ENCODE assay signal across 25 cellular contexts in genomic region chr18:11997466-11997865, GRCh38. TPM values are rescaled to one million over a fixed set of nuclear protein-coding genes. Genes with fewer than 3 reads are reported as not detected.
DNase-seq lines count a peak whose midpoint lies in the region; ATAC-seq and TF ChIP-seq lines count a peak whose summit lies in the region.
"Had no signal": no experiment of that assay in that cellular context is flagged by ENCODE, and none has a peak within 500 bp of the region (broad histone marks: within the 10 kb centered on the region; RNA-seq: fewer than 3 reads in every experiment).

No MANE protein-coding gene starts in this region.

- H3F3A ChIP-seq in neural progenitor cell (ENCODE audit: low read depth) = peaks cover 4% of the 10 kb centered on the region

- peak overlapping the region; percentile 80 for H3K27ac ChIP-seq in left ventricle myocardium inferior (replicated peaks)
- peak overlapping the region; percentile 28 to 96 (median 58) for H3K27ac ChIP-seq in esophagus squamous epithelium
- H3K27ac ChIP-seq in neural progenitor cell = no peak overlapping the region
- peak overlapping the region in 3 of 4 donors; percentile 39 to 91 (median 78) for H3K27ac ChIP-seq in transverse colon
- H3K27ac ChIP-seq: upper lobe of right lung had no signal

- TF ChIP-seq CTCF in left ventricle myocardium inferior (IDR thresholded peaks at IDR 0.05; ENCODE audit: borderline replicate concordance) (no peak), esophagus squamous epithelium (IDR thresholded peaks at IDR 0.05) (no peak), neural progenitor cell (IDR thresholded peaks at IDR 0.05) (no peak), transverse colon (IDR thresholded peaks at IDR 0.05) (no peak), BE2C (IDR thresholded peaks at IDR 0.05; ENCODE audit: low read depth, low read length) (no peak)

- no peak overlapping the region for H3K4me3 Mint-ChIP-seq in neural progenitor cell
- H3K4me3 Mint-ChIP-seq in T-helper 2 cell treated with Interferon-gamma antibody and Interleukin-4, amounts not matched to agents 5 μg/mL and 100 μg/mL, for 36 hours = no peak overlapping the region
- H3K4me3 Mint-ChIP-seq: activated CD4-positive, alpha-beta T cell treated with anti-CD3 and anti-CD28 coated beads, Interleukin-2, amount 10 ng/mL, durations not matched to agents 7 days and 5 days; activated naive CD4-positive, alpha-beta T cell treated with anti-CD3 and anti-CD28 coated beads, Interleukin-2, amount 10 ng/mL, durations not matched to agents 7 days and 5 days; activated T-cell treated with anti-CD3 and anti-CD28 coated beads, Interleukin-2, amount 50 U/mL, for 4 hours; IgD-negative memory B cell had no signal

- peaks cover 55% of the 10 kb centered on the region for H3K4me1 ChIP-seq in left ventricle myocardium inferior
- H3K4me1 ChIP-seq in esophagus squamous epithelium = peaks cover 22 to 69% (median 46%) of the 10 kb centered on the region in 3 donors
- H3K4me1 ChIP-seq in neural progenitor cell = peaks cover 4% of the 10 kb centered on the region
- peaks cover 22 to 70% (median 42%) of the 10 kb centered on the region in 4 donors for H3K4me1 ChIP-seq in transverse colon
- H3K4me1 ChIP-seq in BE2C = no peaks in the 10 kb centered on the region

- H3K79me2 ChIP-seq in neural progenitor cell (ENCODE audit: low read depth) = peaks cover 40% of the 10 kb centered on the region

- H3K27ac Mint-ChIP-seq in neural progenitor cell = peak overlapping the region; percentile 16
- no peak overlapping the region for H3K27ac Mint-ChIP-seq in T-helper 2 cell treated with Interferon-gamma antibody and Interleukin-4, amounts not matched to agents 5 μg/mL and 100 μg/mL, for 36 hours
- H3K27ac Mint-ChIP-seq: activated CD4-positive, alpha-beta T cell treated with anti-CD3 and anti-CD28 coated beads, Interleukin-2, amount 10 ng/mL, durations not matched to agents 7 days and 5 days; activated naive CD4-positive, alpha-beta T cell treated with anti-CD3 and anti-CD28 coated beads, Interleukin-2, amount 10 ng/mL, durations not matched to agents 7 days and 5 days; IgD-negative memory B cell had no signal

- H3K4me2 ChIP-seq in neural progenitor cell = no peak overlapping the region

- no peaks in the 10 kb centered on the region for H3K9me3 Mint-ChIP-seq in neural progenitor cell
- no peaks in the 10 kb centered on the region for H3K9me3 Mint-ChIP-seq in T-helper 2 cell treated with Interferon-gamma antibody and Interleukin-4, amounts not matched to agents 5 μg/mL and 100 μg/mL, for 36 hours
- H3K9me3 Mint-ChIP-seq: activated CD4-positive, alpha-beta T cell treated with anti-CD3 and anti-CD28 coated beads, Interleukin-2, amount 10 ng/mL, durations not matched to agents 7 days and 5 days; activated naive CD4-positive, alpha-beta T cell treated with anti-CD3 and anti-CD28 coated beads, Interleukin-2, amount 10 ng/mL, durations not matched to agents 7 days and 5 days; activated T-cell treated with anti-CD3 and anti-CD28 coated beads, Interleukin-2, amount 50 U/mL, for 4 hours; IgD-negative memory B cell had no signal

- no peak for DNase-seq in left ventricle myocardium inferior
- no peak for DNase-seq in Right ventricle myocardium inferior (ENCODE audit: missing footprints)
- no peak for DNase-seq in esophagus squamous epithelium (lab: John Stamatoyannopoulos, UW)
- no peak for DNase-seq in neural progenitor cell (ENCODE audit: low spot score)
- no peak for DNase-seq in transverse colon
- no peak for DNase-seq in T-helper 2 cell treated with Interferon-gamma antibody and Interleukin-4, amounts not matched to agents 5 μg/mL and 100 μg/mL, for 36 hours (ENCODE audit: low spot score)
- DNase-seq in NCI-H1092 (lab: John Stamatoyannopoulos, UW) = no peak
- DNase-seq in BE2C = no peak
- DNase-seq: activated CD4-positive, alpha-beta T cell treated with anti-CD3 and anti-CD28 coated beads, Interleukin-2, amount 10 ng/mL, durations not matched to agents 7 days and 5 days; activated naive CD4-positive, alpha-beta T cell treated with anti-CD3 and anti-CD28 coated beads, Interleukin-2, amount 10 ng/mL, durations not matched to agents 7 days and 5 days; activated T-cell treated with anti-CD3 and anti-CD28 coated beads, Interleukin-2, amount 50 U/mL, for 4 hours; amniotic stem cell; COR-L47; H7; kidney glomerular epithelial cell; mesendoderm; NCI-H1436; NCI-H2081 treated with DMSO at 0.1 percent for 48 hours; NCI-H446; occipital lobe; stimulated activated CD4-positive, alpha-beta T cell treated with anti-CD3 and anti-CD28 coated beads, Interleukin-4, amount 100 ng/mL, for 1 hour; SW 1271; upper lobe of right lung had no signal

- in situ Hi-C loops in transverse colon (cut with MboI; ENCODE audit: low pct_ligation_motif_present in 1 of 4, low pct_unique_long_range_greater_than_20kb in 1 of 4, low sequenced_read_pairs in 3 of 4) = loop anchor here in 2 of 4 donors (10.0 kb wide), 1 partner anchor 53 kb away; no protein-coding TSS in a partner anchor

- peaks cover 7% of the 10 kb centered on the region for H3K36me3 Mint-ChIP-seq in neural progenitor cell
- H3K36me3 Mint-ChIP-seq in T-helper 2 cell treated with Interferon-gamma antibody and Interleukin-4, amounts not matched to agents 5 μg/mL and 100 μg/mL, for 36 hours (ENCODE audit: low read depth) = peaks cover 2% of the 10 kb centered on the region

- H3K9me3 ChIP-seq in left ventricle myocardium inferior (replicated peaks) = no peaks in the 10 kb centered on the region
- no peaks in the 10 kb centered on the region for H3K9me3 ChIP-seq in esophagus squamous epithelium
- H3K9me3 ChIP-seq in neural progenitor cell (ENCODE audit: low read depth) = no peaks in the 10 kb centered on the region
- H3K9me3 ChIP-seq in transverse colon = no peaks in the 10 kb centered on the region
- no peaks in the 10 kb centered on the region for H3K9me3 ChIP-seq in BE2C
- H3K9me3 ChIP-seq: BLaER1, upper lobe of right lung had no signal

- ATAC-seq in Right ventricle myocardium inferior = no peak
- ATAC-seq: activated T-cell treated with anti-CD3 and anti-CD28 coated beads, Interleukin-2, amount 50 U/mL, for 4 hours; upper lobe of right lung had no signal

- H3K36me3 ChIP-seq in left ventricle myocardium inferior (peaks cover 31% of the 10 kb centered on the region), esophagus squamous epithelium (peaks cover 7 to 36% (median 10%) of the 10 kb centered on the region in 3 donors), neural progenitor cell (no peaks in the 10 kb centered on the region), transverse colon (no peaks in the 10 kb centered on the region), BE2C (no peaks in the 10 kb centered on the region)

- WGBS in esophagus squamous epithelium, 2 donors = 61% methylated on average over 8 to 9 of the region's 9 CpGs
- 89 to 100% methylated on average over 1 to 9 of the region's 9 CpGs for WGBS in transverse colon (ENCODE audit: low coverage in 1 of 2), 2 donors

- H3K9ac ChIP-seq in neural progenitor cell = no peak overlapping the region
- H3K9ac ChIP-seq: BLaER1 had no signal

- H3K27me3 ChIP-seq in left ventricle myocardium inferior (ENCODE audit: low read depth) = no peaks in the 10 kb centered on the region
- no peaks in the 10 kb centered on the region for H3K27me3 ChIP-seq in esophagus squamous epithelium
- H3K27me3 ChIP-seq in neural progenitor cell = no peaks in the 10 kb centered on the region
- no peaks in the 10 kb centered on the region for H3K27me3 ChIP-seq in transverse colon
- H3K27me3 ChIP-seq in BE2C = no peaks in the 10 kb centered on the region
- H3K27me3 ChIP-seq: BLaER1, upper lobe of right lung had no signal

- H2AFZ ChIP-seq in neural progenitor cell (replicated peaks) = no peak overlapping the region

- TF ChIP-seq POLR2A in esophagus squamous epithelium (IDR thresholded peaks at IDR 0.05) (no peak), transverse colon (IDR thresholded peaks at IDR 0.05) (no peak)

- intact Hi-C loops in left ventricle myocardium inferior (cut with micrococcal nuclease) = loop anchor here (5.0 kb wide), 1 partner anchor 60 kb away; no protein-coding TSS in a partner anchor
- intact Hi-C loops in Right ventricle myocardium inferior (cut with DNase I) = loop anchor here (5.0 kb wide), 1 partner anchor 265 kb away; no protein-coding TSS in a partner anchor
- intact Hi-C loops in esophagus squamous epithelium (cut with DNase I) = no loop called here
- intact Hi-C loops in transverse colon (cut with DNase I; ENCODE audit: low total_unique reads) = no loop called here

- H3K4me3 ChIP-seq in left ventricle myocardium inferior (no peak overlapping the region), esophagus squamous epithelium (no peak overlapping the region), neural progenitor cell (no peak overlapping the region), transverse colon (no peak overlapping the region), BE2C (ENCODE audit: low read depth, low read length) (no peak overlapping the region)
- H3K4me3 ChIP-seq: BLaER1, upper lobe of right lung had no signal

- no peak for TF ChIP-seq EP300 in transverse colon (IDR thresholded peaks at IDR 0.05; ENCODE audit: low read depth)

- peaks cover 50% of the 10 kb centered on the region for H4K20me1 ChIP-seq in neural progenitor cell (ENCODE audit: low read depth)

- H3K27me3 Mint-ChIP-seq in neural progenitor cell (ENCODE audit: insufficient read depth, low read depth) = peaks cover 3% of the 10 kb centered on the region
- no peaks in the 10 kb centered on the region for H3K27me3 Mint-ChIP-seq in T-helper 2 cell treated with Interferon-gamma antibody and Interleukin-4, amounts not matched to agents 5 μg/mL and 100 μg/mL, for 36 hours (ENCODE audit: low read depth)
- H3K27me3 Mint-ChIP-seq: activated CD4-positive, alpha-beta T cell treated with anti-CD3 and anti-CD28 coated beads, Interleukin-2, amount 10 ng/mL, durations not matched to agents 7 days and 5 days; activated naive CD4-positive, alpha-beta T cell treated with anti-CD3 and anti-CD28 coated beads, Interleukin-2, amount 10 ng/mL, durations not matched to agents 7 days and 5 days; IgD-negative memory B cell had no signal

- H3K4me1 Mint-ChIP-seq in neural progenitor cell = peaks cover 35% of the 10 kb centered on the region
- H3K4me1 Mint-ChIP-seq in T-helper 2 cell treated with Interferon-gamma antibody and Interleukin-4, amounts not matched to agents 5 μg/mL and 100 μg/mL, for 36 hours (ENCODE audit: low read depth) = peaks cover 13% of the 10 kb centered on the region

RNA-seq across cellular contexts. Expression of gene IMPA2, which starts 16.2 kb away (rescaled TPM):
- total RNA-seq in left ventricle myocardium inferior = 51.5 TPM
- 82.8 TPM for total RNA-seq in Right ventricle myocardium inferior
- total RNA-seq in esophagus squamous epithelium = 100 to 1,000 TPM; 121 to 235 (median 164) TPM
- total RNA-seq in neural progenitor cell (ENCODE audit: low replicate concordance) = 41.9 and 85.3 TPM in 2 replicates
- total RNA-seq in transverse colon = 100 to 1,000 TPM in 1 of 4 donors, 10 to 100 TPM in 3; 50.1 to 290 (median 84.6) TPM
- 1.2 TPM for polyA plus RNA-seq in BE2C (2012; ENCODE audit: insufficient read depth, insufficient read length, low read depth)

Comparison
In these comparisons a context has a peak if more than half of its experiments do, and no peak if none do; other contexts are left out.
1. intact Hi-C loops: an anchor here in left ventricle myocardium inferior (5.0 kb wide) and Right ventricle myocardium inferior (5.0 kb wide); none called in esophagus squamous epithelium and transverse colon.